ENCODE assay signal across 27 cellular contexts in genomic region chr20:63106765-63107448, GRCh38.
"Had no signal": no experiment of that assay in that cellular context is flagged by ENCODE, and none has a peak within 500 bp of the region (broad histone marks: within the 10 kb centered on the region; RNA-seq: fewer than 3 reads in every experiment).

No MANE protein-coding gene starts in this region.

- DNase-seq: activated B cell treated with CpG ODN at 0.5 μM for 24 hours; activated CD4-positive, alpha-beta T cell treated with anti-CD3 and anti-CD28 coated beads for 36 hours; activated effector memory CD4-positive, alpha-beta T cell treated with Interleukin-2 at 50 U/mL for 16 hours; activated naive CD4-positive, alpha-beta T cell treated with Interleukin-2 at 50 U/mL for 16 hours; activated T-cell treated with anti-CD3 and anti-CD28 coated beads for 4 hours; activated T-cell treated with anti-CD3 and anti-CD28 coated beads, Interleukin-2, amount 50 U/mL, for 72 hours; anterior cingulate cortex; cortex of kidney; effector memory CD8-positive, alpha-beta T cell; erythroblast; gastrocnemius medialis; glutamatergic neuron; islet precursor cell; naive thymus-derived CD4-positive, alpha-beta T cell; stimulated activated CD4-positive, alpha-beta T cell treated with anti-CD3 and anti-CD28 coated beads, Interleukin-1b, Interleukin-23, amount 100 ng/mL, for 48 hours; stimulated activated naive B cell treated with anti-CD40 and anti-IgM and Interleukin-4, amounts not matched to agents 10 μg/mL and 1 μg/mL and 100 μg/mL, for 72 hours; T-helper 2 cell had no signal

- H3K27ac ChIP-seq: gastrocnemius medialis, hepatocyte, neural progenitor cell, stomach, thyroid gland, upper lobe of left lung, vagina had no signal

- H3K27me3 ChIP-seq: sigmoid colon, thyroid gland, vagina had no signal

- ATAC-seq: activated CD4-positive, alpha-beta T cell treated with anti-CD3 and anti-CD28 coated beads for 36 hours; activated T-cell treated with anti-CD3 and anti-CD28 coated beads, Interleukin-2, amount 50 U/mL, for 72 hours; effector memory CD8-positive, alpha-beta T cell; gastrocnemius medialis; naive thymus-derived CD4-positive, alpha-beta T cell; stimulated activated naive B cell treated with anti-CD40 and anti-IgM and Interleukin-4, amounts not matched to agents 10 μg/mL and 1 μg/mL and 100 μg/mL, for 72 hours had no signal

- H3K36me3 Mint-ChIP-seq: mesothelial cell of epicardium, neural progenitor cell had no signal

- H3K9me3 ChIP-seq: gastrocnemius medialis, thyroid gland, vagina had no signal

- H3K36me3 ChIP-seq: gastrocnemius medialis, neural progenitor cell, sigmoid colon, stomach, thyroid gland, upper lobe of left lung, vagina had no signal

- H3K27ac Mint-ChIP-seq: activated B cell treated with CpG ODN at 0.5 μM for 24 hours; activated CD4-positive, alpha-beta T cell treated with anti-CD3 and anti-CD28 coated beads for 36 hours; activated naive CD8-positive, alpha-beta T cell; activated T-cell treated with anti-CD3 and anti-CD28 coated beads, Interleukin-2, amount 50 U/mL, for 72 hours; effector memory CD8-positive, alpha-beta T cell; mesothelial cell of epicardium; neural progenitor cell; progenitor cell of endocrine pancreas; stimulated activated naive B cell treated with anti-CD40 and anti-IgM and Interleukin-4, amounts not matched to agents 10 μg/mL and 1 μg/mL and 100 μg/mL, for 72 hours had no signal

- H3K9ac ChIP-seq: neural progenitor cell had no signal

- H3K4me3 Mint-ChIP-seq: activated B cell treated with CpG ODN at 0.5 μM for 24 hours; activated CD4-positive, alpha-beta T cell treated with anti-CD3 and anti-CD28 coated beads for 36 hours; activated naive CD8-positive, alpha-beta T cell; activated T-cell treated with anti-CD3 and anti-CD28 coated beads, Interleukin-2, amount 50 U/mL, for 72 hours; effector memory CD8-positive, alpha-beta T cell; mesothelial cell of epicardium; neural progenitor cell; stimulated activated naive B cell treated with anti-CD40 and anti-IgM and Interleukin-4, amounts not matched to agents 10 μg/mL and 1 μg/mL and 100 μg/mL, for 72 hours had no signal

- H3K4me1 ChIP-seq: vagina had no signal

- H2AFZ ChIP-seq: hepatocyte, neural progenitor cell had no signal

- H3K4me3 ChIP-seq: gastrocnemius medialis, hepatocyte, neural progenitor cell, sigmoid colon, stomach, thyroid gland, upper lobe of left lung, vagina had no signal

- H3K27me3 Mint-ChIP-seq: activated CD4-positive, alpha-beta T cell treated with anti-CD3 and anti-CD28 coated beads for 36 hours; effector memory CD8-positive, alpha-beta T cell had no signal

- H3K4me2 ChIP-seq: hepatocyte, neural progenitor cell had no signal
